1 cellular context compared by ENCODE assay signal in the genomic region with DNA sequence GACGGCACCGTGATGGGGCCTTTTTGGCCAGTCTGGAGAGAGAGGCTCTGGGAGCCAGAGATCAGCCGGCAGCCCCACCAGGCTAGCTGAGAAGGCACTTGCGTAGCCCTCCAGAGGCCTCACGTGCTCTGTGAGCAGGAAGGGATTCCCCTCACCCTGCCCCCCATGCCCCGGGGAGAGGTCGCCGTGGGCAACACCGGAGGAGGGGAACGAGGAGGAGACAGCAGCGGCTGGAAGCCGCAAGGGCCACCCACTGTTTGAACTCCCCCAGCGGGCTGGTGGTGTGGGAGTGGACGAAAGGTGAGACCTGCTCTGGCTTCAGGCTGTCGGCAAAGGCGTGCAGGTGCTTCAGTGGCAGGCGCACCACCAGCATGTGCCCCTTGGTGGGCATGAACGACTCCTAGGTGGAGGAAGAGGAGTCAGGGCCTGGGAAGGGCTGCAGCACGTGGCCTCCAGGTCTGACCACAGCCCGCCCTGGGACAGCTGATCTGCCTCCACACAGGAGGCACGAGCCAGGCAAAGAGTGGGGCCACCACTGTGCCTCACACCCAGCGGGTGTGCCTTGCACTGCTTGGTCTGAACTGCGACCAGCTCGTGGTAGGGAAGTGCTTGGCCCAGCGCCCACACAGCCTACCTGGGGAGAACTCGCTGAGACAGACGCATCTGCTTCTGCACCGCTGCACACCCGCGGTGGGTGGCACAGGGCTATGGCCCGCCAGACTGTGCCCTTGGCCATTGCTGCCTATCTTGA.
TF ChIP-seq lines count a peak whose summit lies in the region.

No MANE protein-coding gene starts in this region.

TF ChIP-seq in K562, 482 proteins besides CTCF, POLR2A, EP300 and RAD21 (continued from another document):
- TF ChIP-seq, protein P1, sequence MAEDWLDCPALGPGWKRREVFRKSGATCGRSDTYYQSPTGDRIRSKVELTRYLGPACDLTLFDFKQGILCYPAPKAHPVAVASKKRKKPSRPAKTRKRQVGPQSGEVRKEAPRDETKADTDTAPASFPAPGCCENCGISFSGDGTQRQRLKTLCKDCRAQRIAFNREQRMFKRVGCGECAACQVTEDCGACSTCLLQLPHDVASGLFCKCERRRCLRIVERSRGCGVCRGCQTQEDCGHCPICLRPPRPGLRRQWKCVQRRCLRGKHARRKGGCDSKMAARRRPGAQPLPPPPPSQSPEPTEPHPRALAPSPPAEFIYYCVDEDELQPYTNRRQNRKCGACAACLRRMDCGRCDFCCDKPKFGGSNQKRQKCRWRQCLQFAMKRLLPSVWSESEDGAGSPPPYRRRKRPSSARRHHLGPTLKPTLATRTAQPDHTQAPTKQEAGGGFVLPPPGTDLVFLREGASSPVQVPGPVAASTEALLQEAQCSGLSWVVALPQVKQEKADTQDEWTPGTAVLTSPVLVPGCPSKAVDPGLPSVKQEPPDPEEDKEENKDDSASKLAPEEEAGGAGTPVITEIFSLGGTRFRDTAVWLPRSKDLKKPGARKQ (CRISPR knock-in tag; IDR thresholded peaks at IDR 0.05), result no peak
- TF ChIP-seq RFX7 (CRISPR knock-in tag; IDR thresholded peaks at IDR 0.05), result no peak; the same call in 1 of the 2 replicates
- no peak for TF ChIP-seq SAP30 (IDR thresholded peaks at IDR 0.05; ENCODE audit: borderline replicate concordance, insufficient read depth, low read depth, low read length, poor library complexity, severe bottlenecking)
- TF ChIP-seq ZNF41 (CRISPR knock-in tag; conservative IDR thresholded peaks at IDR 0.05), result no peak
- TF ChIP-seq, protein P2, sequence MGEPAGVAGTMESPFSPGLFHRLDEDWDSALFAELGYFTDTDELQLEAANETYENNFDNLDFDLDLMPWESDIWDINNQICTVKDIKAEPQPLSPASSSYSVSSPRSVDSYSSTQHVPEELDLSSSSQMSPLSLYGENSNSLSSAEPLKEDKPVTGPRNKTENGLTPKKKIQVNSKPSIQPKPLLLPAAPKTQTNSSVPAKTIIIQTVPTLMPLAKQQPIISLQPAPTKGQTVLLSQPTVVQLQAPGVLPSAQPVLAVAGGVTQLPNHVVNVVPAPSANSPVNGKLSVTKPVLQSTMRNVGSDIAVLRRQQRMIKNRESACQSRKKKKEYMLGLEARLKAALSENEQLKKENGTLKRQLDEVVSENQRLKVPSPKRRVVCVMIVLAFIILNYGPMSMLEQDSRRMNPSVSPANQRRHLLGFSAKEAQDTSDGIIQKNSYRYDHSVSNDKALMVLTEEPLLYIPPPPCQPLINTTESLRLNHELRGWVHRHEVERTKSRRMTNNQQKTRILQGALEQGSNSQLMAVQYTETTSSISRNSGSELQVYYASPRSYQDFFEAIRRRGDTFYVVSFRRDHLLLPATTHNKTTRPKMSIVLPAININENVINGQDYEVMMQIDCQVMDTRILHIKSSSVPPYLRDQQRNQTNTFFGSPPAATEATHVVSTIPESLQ (CRISPR knock-in tag; IDR thresholded peaks at IDR 0.05), result no peak
- TF ChIP-seq, protein P3, sequence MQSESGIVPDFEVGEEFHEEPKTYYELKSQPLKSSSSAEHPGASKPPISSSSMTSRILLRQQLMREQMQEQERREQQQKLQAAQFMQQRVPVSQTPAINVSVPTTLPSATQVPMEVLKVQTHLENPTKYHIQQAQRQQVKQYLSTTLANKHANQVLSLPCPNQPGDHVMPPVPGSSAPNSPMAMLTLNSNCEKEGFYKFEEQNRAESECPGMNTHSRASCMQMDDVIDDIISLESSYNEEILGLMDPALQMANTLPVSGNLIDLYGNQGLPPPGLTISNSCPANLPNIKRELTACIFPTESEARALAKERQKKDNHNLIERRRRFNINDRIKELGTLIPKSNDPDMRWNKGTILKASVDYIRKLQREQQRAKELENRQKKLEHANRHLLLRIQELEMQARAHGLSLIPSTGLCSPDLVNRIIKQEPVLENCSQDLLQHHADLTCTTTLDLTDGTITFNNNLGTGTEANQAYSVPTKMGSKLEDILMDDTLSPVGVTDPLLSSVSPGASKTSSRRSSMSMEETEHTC (IDR thresholded peaks at IDR 0.05), result peak; percentile 19; the same call in 1 of the 2 replicates
- TF ChIP-seq, protein P4, sequence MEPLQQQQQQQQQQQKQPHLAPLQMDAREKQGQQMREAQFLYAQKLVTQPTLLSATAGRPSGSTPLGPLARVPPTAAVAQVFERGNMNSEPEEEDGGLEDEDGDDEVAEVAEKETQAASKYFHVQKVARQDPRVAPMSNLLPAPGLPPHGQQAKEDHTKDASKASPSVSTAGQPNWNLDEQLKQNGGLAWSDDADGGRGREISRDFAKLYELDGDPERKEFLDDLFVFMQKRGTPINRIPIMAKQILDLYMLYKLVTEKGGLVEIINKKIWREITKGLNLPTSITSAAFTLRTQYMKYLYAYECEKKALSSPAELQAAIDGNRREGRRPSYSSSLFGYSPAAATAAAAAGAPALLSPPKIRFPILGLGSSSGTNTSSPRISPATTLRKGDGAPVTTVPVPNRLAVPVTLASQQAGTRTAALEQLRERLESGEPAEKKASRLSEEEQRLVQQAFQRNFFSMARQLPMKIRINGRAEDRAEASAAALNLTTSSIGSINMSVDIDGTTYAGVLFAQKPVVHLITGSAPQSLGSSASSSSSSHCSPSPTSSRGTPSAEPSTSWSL (CRISPR knock-in tag; IDR thresholded peaks at IDR 0.05; ENCODE audit: borderline replicate concordance), result no peak
- no peak for TF ChIP-seq TEAD2 (tag; IDR thresholded peaks at IDR 0.05)
- TF ChIP-seq WHSC1 (IDR thresholded peaks at IDR 0.05; ENCODE audit: low read length), result no peak
- no peak for TF ChIP-seq ZNF146 (CRISPR knock-in tag; IDR thresholded peaks at IDR 0.05; ENCODE audit: unreplicated experiment)
- TF ChIP-seq, protein P5, sequence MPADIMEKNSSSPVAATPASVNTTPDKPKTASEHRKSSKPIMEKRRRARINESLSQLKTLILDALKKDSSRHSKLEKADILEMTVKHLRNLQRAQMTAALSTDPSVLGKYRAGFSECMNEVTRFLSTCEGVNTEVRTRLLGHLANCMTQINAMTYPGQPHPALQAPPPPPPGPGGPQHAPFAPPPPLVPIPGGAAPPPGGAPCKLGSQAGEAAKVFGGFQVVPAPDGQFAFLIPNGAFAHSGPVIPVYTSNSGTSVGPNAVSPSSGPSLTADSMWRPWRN (IDR thresholded peaks at IDR 0.05; ENCODE audit: low read depth), result no peak
- TF ChIP-seq, protein P6, sequence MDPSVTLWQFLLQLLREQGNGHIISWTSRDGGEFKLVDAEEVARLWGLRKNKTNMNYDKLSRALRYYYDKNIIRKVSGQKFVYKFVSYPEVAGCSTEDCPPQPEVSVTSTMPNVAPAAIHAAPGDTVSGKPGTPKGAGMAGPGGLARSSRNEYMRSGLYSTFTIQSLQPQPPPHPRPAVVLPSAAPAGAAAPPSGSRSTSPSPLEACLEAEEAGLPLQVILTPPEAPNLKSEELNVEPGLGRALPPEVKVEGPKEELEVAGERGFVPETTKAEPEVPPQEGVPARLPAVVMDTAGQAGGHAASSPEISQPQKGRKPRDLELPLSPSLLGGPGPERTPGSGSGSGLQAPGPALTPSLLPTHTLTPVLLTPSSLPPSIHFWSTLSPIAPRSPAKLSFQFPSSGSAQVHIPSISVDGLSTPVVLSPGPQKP (CRISPR knock-in tag; IDR thresholded peaks at IDR 0.05), result no peak
- TF ChIP-seq MCM3 (IDR thresholded peaks at IDR 0.05), result peak; percentile 64; the same call in 1 of the 2 replicates
- peak; percentile 44 for TF ChIP-seq BHLHE40 (IDR thresholded peaks at IDR 0.05; ENCODE audit: low read length)
- TF ChIP-seq, protein P7, sequence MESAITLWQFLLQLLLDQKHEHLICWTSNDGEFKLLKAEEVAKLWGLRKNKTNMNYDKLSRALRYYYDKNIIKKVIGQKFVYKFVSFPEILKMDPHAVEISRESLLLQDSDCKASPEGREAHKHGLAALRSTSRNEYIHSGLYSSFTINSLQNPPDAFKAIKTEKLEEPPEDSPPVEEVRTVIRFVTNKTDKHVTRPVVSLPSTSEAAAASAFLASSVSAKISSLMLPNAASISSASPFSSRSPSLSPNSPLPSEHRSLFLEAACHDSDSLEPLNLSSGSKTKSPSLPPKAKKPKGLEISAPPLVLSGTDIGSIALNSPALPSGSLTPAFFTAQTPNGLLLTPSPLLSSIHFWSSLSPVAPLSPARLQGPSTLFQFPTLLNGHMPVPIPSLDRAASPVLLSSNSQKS (CRISPR knock-in tag; IDR thresholded peaks at IDR 0.05), result no peak
- TF ChIP-seq ZNF124 (CRISPR knock-in tag; IDR thresholded peaks at IDR 0.05), result peak; percentile 84; the same call in 1 of the 2 replicates
- 0 out of 2 replicates have a peak, but pooled peaks have one; percentile 14 for TF ChIP-seq RBFOX2 (IDR thresholded peaks at IDR 0.05; ENCODE audit: low read depth, low read length)
- no peak for TF ChIP-seq ZNF76 (CRISPR knock-in tag; IDR thresholded peaks at IDR 0.05; ENCODE audit: borderline replicate concordance)
